In the genomic region with DNA sequence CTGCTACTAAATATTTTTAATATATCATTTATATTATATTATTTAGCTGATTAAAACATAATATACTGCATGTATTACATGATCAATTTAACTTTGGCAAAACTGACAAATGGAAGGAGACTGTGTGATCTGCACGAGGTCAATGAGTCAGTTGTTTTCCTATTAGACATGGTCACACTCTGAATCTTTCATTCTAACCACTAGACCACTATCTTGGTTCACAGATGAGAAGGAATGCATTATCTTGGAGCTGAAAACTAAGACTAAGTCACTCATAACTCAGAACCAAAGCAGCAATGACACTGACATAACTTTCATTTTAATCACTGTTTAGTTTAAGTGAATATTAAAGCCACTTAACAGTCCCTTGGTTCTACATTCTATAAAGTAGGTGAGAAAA, we compare ENCODE assay signal across 8 cellular contexts. TPM values are rescaled to one million over a fixed set of nuclear protein-coding genes. Genes with fewer than 3 reads are reported as not detected.
DNase-seq lines count a peak whose midpoint lies in the region; ATAC-seq, FAIRE-seq and TF ChIP-seq lines count a peak whose summit lies in the region.

No MANE protein-coding gene starts in this region.

- peak overlapping the region; percentile 89 for H3K27ac ChIP-seq in KOPT-K1 (ENCODE audit: low read depth, low read length, poor library complexity, severe bottlenecking)

- H3K36me3 ChIP-seq in KOPT-K1 (ENCODE audit: insufficient read depth, low read length), result peaks cover 34% of the 10 kb centered on the region

- no peak for ATAC-seq in HG02623 (IDR thresholded peaks at IDR 0.05; ENCODE audit: unreplicated experiment)

- no peaks in the 10 kb centered on the region for H3K9me3 ChIP-seq in KOPT-K1 (ENCODE audit: insufficient read depth, low read length, poor library complexity, severe bottlenecking)

- H3K4me3 ChIP-seq in fibroblast of mammary gland (ENCODE audit: control insufficient read depth, low read depth, low read length), result no peak overlapping the region

- DNase-seq in CMK (ENCODE audit: low read depth), result peak; percentile 34
- DNase-seq in GM19239 (ENCODE audit: insufficient read length, low spot score), result no peak
- peak; percentile 70 for DNase-seq in fibroblast of mammary gland (ENCODE audit: low read depth)
- no peak for DNase-seq in stimulated activated CD4-positive, alpha-beta T cell treated with anti-CD3 and anti-CD28 coated beads, Interleukin-4, amount 100 ng/mL, for 4 hours
- no peak for DNase-seq in COR-L47 (lab: John Stamatoyannopoulos, UW)
- DNase-seq in frontal cortex (ENCODE audit: low spot score in 2 of 2), result no peak

- no peak for TF ChIP-seq CTCF in fibroblast of mammary gland (conservative IDR thresholded peaks at IDR 0.05; ENCODE audit: control insufficient read depth, insufficient read depth, low read depth, low read length)

- FAIRE-seq in GM19239 (lab: Jason Lieb, UNC) (peak; percentile 62), frontal cortex (lab: Jason Lieb, UNC) (no peak)

RNA-seq across cellular contexts. Expression of a gene that starts 37.4 kb away (rescaled TPM):
- total RNA-seq in frontal cortex, result 139 TPM

RNA-seq across cellular contexts. Expression of a gene that starts 54.1 kb away (rescaled TPM):
- total RNA-seq in frontal cortex, result 0.82 TPM

Comparison
In these comparisons a context has a peak if more than half of its experiments do, and no peak if none do; other contexts are left out.
1. DNase-seq: peak in CMK (single experiment) and fibroblast of mammary gland (single experiment); none in GM19239 (single experiment), stimulated activated CD4-positive, alpha-beta T cell treated with anti-CD3 and anti-CD28 coated beads, Interleukin-4, amount 100 ng/mL, for 4 hours (0 of 2), COR-L47 (single experiment) and frontal cortex (0 of 2).